In the genomic region with DNA sequence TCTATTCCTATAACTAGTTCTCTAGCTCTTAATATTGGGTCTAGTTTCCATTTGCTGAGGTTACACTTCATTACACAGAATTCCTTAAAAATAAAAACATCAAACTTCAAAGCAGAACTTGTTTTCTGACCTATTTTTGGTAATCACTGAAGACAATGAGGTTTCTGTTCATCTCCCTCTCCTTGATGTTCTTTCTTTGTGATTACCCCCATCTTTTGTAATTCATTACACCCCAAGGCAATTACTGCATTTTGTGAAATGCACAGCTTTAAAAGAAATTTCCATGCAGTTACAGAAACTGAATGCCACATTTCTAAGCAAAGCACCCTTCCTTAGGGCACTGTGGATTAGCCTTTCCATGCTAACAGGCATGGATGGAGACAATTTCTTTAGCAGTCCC, we compare ENCODE assay signal across 27 cellular contexts.
"Had no signal": no experiment of that assay in that cellular context is flagged by ENCODE, and none has a peak within 500 bp of the region (broad histone marks: within the 10 kb centered on the region; RNA-seq: fewer than 3 reads in every experiment).

No MANE protein-coding gene starts in this region.

- H3K4me1 ChIP-seq: left ventricle myocardium inferior, right atrium auricular region, right lobe of liver, testis, thyroid gland, transverse colon, vagina had no signal

- H3K9me3 Mint-ChIP-seq: stimulated activated memory B cell treated with anti-CD40 and anti-IgM and Interleukin-4, amounts not matched to agents 10 μg/mL and 1 μg/mL and 100 μg/mL, for 72 hours; stimulated activated naive CD8-positive, alpha-beta T cell treated with anti-CD3 and anti-CD28 coated beads, Interleukin-15, amount 100 ng/mL, for 72 hours had no signal

- H3K4me3 Mint-ChIP-seq: immature natural killer cell; mesothelial cell of epicardium; naive B cell; natural killer cell; nephron progenitor cell; stimulated activated memory B cell treated with anti-CD40 and anti-IgM and Interleukin-4, amounts not matched to agents 10 μg/mL and 1 μg/mL and 100 μg/mL, for 72 hours; stimulated activated naive CD8-positive, alpha-beta T cell treated with anti-CD3 and anti-CD28 coated beads, Interleukin-15, amount 100 ng/mL, for 72 hours had no signal

- ATAC-seq: natural killer cell; right lobe of liver; stimulated activated memory B cell treated with anti-CD40 and anti-IgM and Interleukin-4, amounts not matched to agents 10 μg/mL and 1 μg/mL and 100 μg/mL, for 72 hours; stimulated activated naive CD8-positive, alpha-beta T cell treated with anti-CD3 and anti-CD28 coated beads, Interleukin-15, amount 100 ng/mL, for 72 hours had no signal

- H3K27ac Mint-ChIP-seq: immature natural killer cell; mesothelial cell of epicardium; naive B cell; natural killer cell; nephron progenitor cell; stimulated activated memory B cell treated with anti-CD40 and anti-IgM and Interleukin-4, amounts not matched to agents 10 μg/mL and 1 μg/mL and 100 μg/mL, for 72 hours had no signal

- H3K27ac ChIP-seq: left ventricle myocardium inferior, ovary, right atrium auricular region, right lobe of liver, testis, thyroid gland, transverse colon, upper lobe of left lung, vagina had no signal

- DNase-seq: hypothalamus; immature natural killer cell; kidney; left ventricle myocardium inferior; mesendoderm; naive B cell; natural killer cell; nephron progenitor cell; ovary; right lobe of liver; stimulated activated CD4-positive, alpha-beta T cell treated with anti-CD3 and anti-CD28 coated beads, Interleukin-1b, Interleukin-23, amount 100 ng/mL, for 48 hours; stimulated activated CD4-positive, alpha-beta T cell treated with anti-CD3 and anti-CD28 coated beads, Interleukin-2, amount 100 ng/mL, for 48 hours; stimulated activated CD4-positive, alpha-beta T cell treated with anti-CD3 and anti-CD28 coated beads, Interleukin-4, amount 100 ng/mL, for 4 hours; stimulated activated CD8-positive, alpha-beta memory T cell treated with anti-CD3 and anti-CD28 coated beads, Interleukin-4, amount 100 ng/mL, for 48 hours; stimulated activated naive CD4-positive, alpha-beta T cell treated with Interleukin-2 at 50 U/mL for 16 hours; stimulated activated naive CD8-positive, alpha-beta T cell treated with anti-CD3 and anti-CD28 coated beads, Interleukin-15, amount 100 ng/mL, for 72 hours; testis; thyroid gland; transverse colon; upper lobe of left lung had no signal

- H3K36me3 Mint-ChIP-seq: immature natural killer cell; naive B cell; natural killer cell; stimulated activated memory B cell treated with anti-CD40 and anti-IgM and Interleukin-4, amounts not matched to agents 10 μg/mL and 1 μg/mL and 100 μg/mL, for 72 hours had no signal

- H3K9me3 ChIP-seq: ovary, right lobe of liver, testis, thyroid gland, transverse colon, upper lobe of left lung, vagina had no signal

- H3K27me3 ChIP-seq: ovary, right atrium auricular region, right lobe of liver, testis, thyroid gland, transverse colon, upper lobe of left lung, vagina had no signal

- H3K4me3 ChIP-seq: left ventricle myocardium inferior, lung, ovary, right atrium auricular region, right lobe of liver, smooth muscle cell, testis, thyroid gland, transverse colon, upper lobe of left lung, vagina had no signal

- H3K4me1 Mint-ChIP-seq: immature natural killer cell; naive B cell; natural killer cell; stimulated activated memory B cell treated with anti-CD40 and anti-IgM and Interleukin-4, amounts not matched to agents 10 μg/mL and 1 μg/mL and 100 μg/mL, for 72 hours; stimulated activated naive CD8-positive, alpha-beta T cell treated with anti-CD3 and anti-CD28 coated beads, Interleukin-15, amount 100 ng/mL, for 72 hours had no signal

- H3K36me3 ChIP-seq: left ventricle myocardium inferior, ovary, right atrium auricular region, right lobe of liver, thyroid gland, transverse colon, upper lobe of left lung, vagina had no signal

- H3K27me3 Mint-ChIP-seq: naive B cell; progenitor cell of endocrine pancreas; stimulated activated memory B cell treated with anti-CD40 and anti-IgM and Interleukin-4, amounts not matched to agents 10 μg/mL and 1 μg/mL and 100 μg/mL, for 72 hours had no signal
